Comparison of ENCODE assay signal across 33 cellular contexts in genomic region chr21:24856326-24856725, GRCh38.
DNase-seq lines count a peak whose midpoint lies in the region; ATAC-seq, FAIRE-seq and TF ChIP-seq lines count a peak whose summit lies in the region.
"Had no signal": no experiment of that assay in that cellular context is flagged by ENCODE, and none has a peak within 500 bp of the region (broad histone marks: within the 10 kb centered on the region; RNA-seq: fewer than 3 reads in every experiment).

No MANE protein-coding gene starts in this region.

- ATAC-seq in HepG2, result no peak
- ATAC-seq in right lobe of liver, result no peak
- ATAC-seq in IMR-90 (ENCODE audit: low read depth), result no peak
- no peak for ATAC-seq in K562
- no peak for ATAC-seq in GM19467 (IDR thresholded peaks at IDR 0.05; ENCODE audit: unreplicated experiment)
- ATAC-seq: A549; CD8-positive, alpha-beta T cell had no signal

- H2AFZ ChIP-seq in HepG2 (ENCODE audit: low read length) (no peak overlapping the region), IMR-90 (replicated peaks; ENCODE audit: low read length, poor library complexity) (no peak overlapping the region), K562 (ENCODE audit: low read depth, low read length) (no peak overlapping the region)

- H2AK9ac ChIP-seq in IMR-90 (replicated peaks; ENCODE audit: low read depth, low read length, poor library complexity), result no peak overlapping the region

- no peak overlapping the region for H4K91ac ChIP-seq in IMR-90 (ENCODE audit: insufficient read depth, low read depth, low read length)

- H3K36me3 ChIP-seq in HepG2 (replicated peaks in 1 of 2; ENCODE audit: control insufficient read depth in 1 of 2, insufficient read depth in 2 of 2, low read length in 2 of 2) (no peaks in the 10 kb centered on the region), right lobe of liver (no peaks in the 10 kb centered on the region), IMR-90 (ENCODE audit: control insufficient read depth, insufficient read depth, low read length) (no peaks in the 10 kb centered on the region), K562 (ENCODE audit: control insufficient read depth, insufficient read depth, low read length) (no peaks in the 10 kb centered on the region), breast epithelium (no peaks in the 10 kb centered on the region)
- H3K36me3 ChIP-seq: BE2C; BLaER1; BLaER1 treated with 17β-estradiol and CSF1 and Interleukin-3, amounts not matched to agents 10 nM and 100 nM had no signal

- H3K4me1 ChIP-seq in HepG2 (ENCODE audit: insufficient read depth, low read length) (no peaks in the 10 kb centered on the region), right lobe of liver (no peaks in the 10 kb centered on the region), IMR-90 (ENCODE audit: control insufficient read depth, insufficient read depth, low read length) (no peaks in the 10 kb centered on the region), K562 (replicated peaks in 1 of 2; ENCODE audit: control insufficient read depth in 2 of 2, insufficient read depth in 2 of 2, low read length in 2 of 2) (no peaks in the 10 kb centered on the region), breast epithelium (no peaks in the 10 kb centered on the region)
- H3K4me1 ChIP-seq: A549; BE2C; BLaER1; BLaER1 treated with 17β-estradiol and CSF1 and Interleukin-3, amounts not matched to agents 10 nM and 100 nM; Caco-2 had no signal

- TF ChIP-seq RAD21 in HepG2 (CRISPR knock-in tag; IDR thresholded peaks at IDR 0.05) (no peak), IMR-90 (IDR thresholded peaks at IDR 0.05; ENCODE audit: low read length) (no peak), K562 (CRISPR knock-in tag; conservative IDR thresholded peaks at IDR 0.05 in 1 of 2, IDR thresholded peaks at IDR 0.05 in 1 of 2) (no peak)

- CTCF ChIA-PET in HepG2 (lab: Yijun Ruan, JAX; ENCODE audit: low intra/inter-chr PET ratio, low total read pairs), result no interaction called here
- CTCF ChIA-PET in IMR-90 (lab: Yijun Ruan, JAX), result no interaction called here
- CTCF ChIA-PET in K562 (lab: Yijun Ruan, JAX; ENCODE audit: low intra/inter-chr PET ratio), result no interaction called here

- H3K56ac ChIP-seq in IMR-90 (ENCODE audit: extremely low read depth, insufficient read depth, low read length), result no peak overlapping the region

- POLR2A ChIA-PET in HepG2 (lab: Yijun Ruan, JAX) (no interaction called here), IMR-90 (lab: Charles Lee; ENCODE audit: unreplicated experiment) (no interaction called here), K562 (lab: Yijun Ruan, JAX) (no interaction called here)

- no peak overlapping the region for H2BK20ac ChIP-seq in IMR-90 (ENCODE audit: low read depth, low read length)

- H3K79me2 ChIP-seq in HepG2 (ENCODE audit: insufficient read depth, low read length) (no peaks in the 10 kb centered on the region), K562 (ENCODE audit: control insufficient read depth, insufficient read depth, low read length) (no peaks in the 10 kb centered on the region)

- in situ Hi-C loops in HepG2 (cut with HindIII; ENCODE audit: extremely low pct_ligation_motif_present, low pct_unique_long_range_greater_than_20kb) (no loop called here), IMR-90 (cut with MboI; ENCODE audit: low sequenced_read_pairs) (no loop called here), K562 (cut with MboI) (no loop called here)

- TF ChIP-seq POLR2A in HepG2 (IDR thresholded peaks at IDR 0.05; ENCODE audit: insufficient read depth in 1 of 2, low read depth in 2 of 2, low read length in 2 of 2), result no peak
- no peak for TF ChIP-seq POLR2A in right lobe of liver (IDR thresholded peaks at IDR 0.05)
- TF ChIP-seq POLR2A in IMR-90 (IDR thresholded peaks at IDR 0.05; ENCODE audit: low read depth, low read length), result no peak
- TF ChIP-seq POLR2A in K562 (conservative IDR thresholded peaks at IDR 0.05), result no peak
- no peak for TF ChIP-seq POLR2A in breast epithelium (IDR thresholded peaks at IDR 0.05)

- H4K8ac ChIP-seq in IMR-90 (ENCODE audit: low read depth in 2 of 2, low read length in 2 of 2), result no peak overlapping the region

- H4K20me1 ChIP-seq in HepG2 (ENCODE audit: insufficient read depth, low read length) (no peaks in the 10 kb centered on the region), IMR-90 (ENCODE audit: insufficient read depth, low read length) (no peaks in the 10 kb centered on the region), K562 (replicated peaks; ENCODE audit: control insufficient read depth, insufficient read depth, low read length) (no peaks in the 10 kb centered on the region)
- H4K20me1 ChIP-seq: BLaER1; BLaER1 treated with 17β-estradiol and CSF1 and Interleukin-3, amounts not matched to agents 10 nM and 100 nM had no signal

- H2BK5ac ChIP-seq in IMR-90 (ENCODE audit: low read depth, low read length, poor library complexity, severe bottlenecking), result no peak overlapping the region

- intact Hi-C loops in HepG2 (cut with micrococcal nuclease; ENCODE audit: unreplicated experiment) (no loop called here), right lobe of liver (cut with DNase I) (no loop called here), IMR-90 (cut with micrococcal nuclease) (no loop called here), K562 (cut with micrococcal nuclease) (no loop called here), breast epithelium (cut with DNase I; ENCODE audit: low total_unique reads) (no loop called here)

- FAIRE-seq in HepG2 (lab: Jason Lieb, UNC) (no peak), K562 (lab: Jason Lieb, UNC) (no peak)
- FAIRE-seq: A204.1, A549, D721Med had no signal

- no peak overlapping the region for H3K23ac ChIP-seq in IMR-90 (ENCODE audit: low read depth, low read length)

- no peak overlapping the region for H2AK5ac ChIP-seq in IMR-90 (ENCODE audit: low read depth, low read length)

- dilution Hi-C loops in IMR-90 (cut with HindIII; ENCODE audit: low sequenced_read_pairs, unreplicated experiment), result no loop called here

- WGBS in HepG2 (ENCODE audit: low lambda C conversion rate), result 0% methylated on average over 1 of the region's 1 CpG
- 25% methylated on average over 1 of the region's 1 CpG for WGBS in right lobe of liver (ENCODE audit: insufficient coverage, low coverage, low lambda C conversion rate, missing lambda C conversion rate)
- WGBS in IMR-90 (ENCODE audit: extremely low coverage in 2 of 2, insufficient read length in 1 of 2), 2 experiments, result no CpG with 5 or more reads among the region's 1 CpG
- WGBS in K562 (ENCODE audit: insufficient coverage, low coverage, missing lambda C conversion rate), result 0% methylated on average over 1 of the region's 1 CpG

- TF ChIP-seq CTCF in HepG2 (CRISPR knock-in tag; IDR thresholded peaks at IDR 0.05) (no peak), right lobe of liver (IDR thresholded peaks at IDR 0.05) (no peak), IMR-90 (conservative IDR thresholded peaks at IDR 0.05; ENCODE audit: low read depth, low read length) (no peak), K562 (IDR thresholded peaks at IDR 0.05 in 2 of 3, conservative IDR thresholded peaks at IDR 0.05 in 1 of 3; ENCODE audit: insufficient read depth in 2 of 3, low read depth in 1 of 3, low read length in 3 of 3) (no peak), breast epithelium (IDR thresholded peaks at IDR 0.05) (no peak)

- no peak overlapping the region for H2BK120ac ChIP-seq in IMR-90 (ENCODE audit: low read depth, low read length)

- DNase-seq in HepG2 (ENCODE audit: low spot score) (no peak), right lobe of liver (no peak), IMR-90 (no peak), K562 (ENCODE audit: extremely low read depth in 1 of 4, low spot score in 3 of 4) (no peak), breast epithelium (ENCODE audit: low spot score in 2 of 2) (no peak)
- DNase-seq: 8988T; ACHN; AML-193; BE2C; C1 segment of cervical spinal cord; Caco-2; Calu3; CD4-positive, alpha-beta memory T cell; CD4-positive, alpha-beta T cell; CD4-positive, CD25-positive, alpha-beta regulatory T cell; CD8-positive, alpha-beta memory T cell; CD8-positive, alpha-beta T cell; COR-L47; DMS 273 treated with DMSO at 0.1 percent for 48 hours; DMS153; DMS53; DMS79; DMS79 treated with DMSO at 0.1 percent for 48 hours; DND-41; EL had no signal

- H3K9me1 ChIP-seq in IMR-90 (ENCODE audit: insufficient read depth, low read length), result no peaks in the 10 kb centered on the region
- no peaks in the 10 kb centered on the region for H3K9me1 ChIP-seq in K562 (ENCODE audit: control insufficient read depth, insufficient read depth, low read length)

- no peak overlapping the region for H3K27ac ChIP-seq in HepG2 (ENCODE audit: extremely low read length, insufficient read depth, low read length)
- no peak overlapping the region for H3K27ac ChIP-seq in right lobe of liver
- no peak overlapping the region for H3K27ac ChIP-seq in IMR-90 (ENCODE audit: insufficient read depth, low read length)
- H3K27ac ChIP-seq in K562 (ENCODE audit: extremely low read depth, low read depth, low read length), result no peak overlapping the region
- no peak overlapping the region for H3K27ac ChIP-seq in breast epithelium
- H3K27ac ChIP-seq: 22Rv1; A549; BLaER1; BLaER1 treated with 17β-estradiol and CSF1 and Interleukin-3, amounts not matched to agents 10 nM and 100 nM; C4-2B had no signal

- TF ChIP-seq EP300 in HepG2 (IDR thresholded peaks at IDR 0.05; ENCODE audit: low read depth in 2 of 2, low read length in 2 of 2), result no peak
- no peak for TF ChIP-seq EP300 in HepG2 (CRISPR knock-in tag; IDR thresholded peaks at IDR 0.05; ENCODE audit: borderline replicate concordance)
- TF ChIP-seq EP300 in K562 (IDR thresholded peaks at IDR 0.05; ENCODE audit: low read length), result no peak

- H3K4me3 ChIP-seq in HepG2 (replicated peaks in 1 of 3; ENCODE audit: insufficient read depth in 1 of 3, low read depth in 2 of 3, low read length in 3 of 3) (no peak overlapping the region), right lobe of liver (no peak overlapping the region), IMR-90 (ENCODE audit: insufficient read depth, low read depth, low read length) (no peak overlapping the region), K562 (no peak overlapping the region), breast epithelium (no peak overlapping the region)
- H3K4me3 ChIP-seq: A549; BLaER1; BLaER1 treated with 17β-estradiol and CSF1 and Interleukin-3, amounts not matched to agents 10 nM and 100 nM had no signal

- H3K4me2 ChIP-seq in HepG2 (ENCODE audit: low read depth, low read length) (no peak overlapping the region), IMR-90 (ENCODE audit: low read depth, low read length) (no peak overlapping the region), K562 (ENCODE audit: insufficient read depth, low read length) (no peak overlapping the region)
- H3K4me2 ChIP-seq: A549; BLaER1; BLaER1 treated with 17β-estradiol and CSF1 and Interleukin-3, amounts not matched to agents 10 nM and 100 nM had no signal

- H2BK15ac ChIP-seq in IMR-90 (ENCODE audit: low read depth, low read length), result no peak overlapping the region

- no peak overlapping the region for H3K18ac ChIP-seq in IMR-90 (ENCODE audit: low read depth, low read length)

- no peak overlapping the region for H4K5ac ChIP-seq in IMR-90 (ENCODE audit: low read depth, low read length)

- H3K4ac ChIP-seq in IMR-90 (ENCODE audit: low read depth, low read length), result no peak overlapping the region

- H3K9ac ChIP-seq in HepG2 (ENCODE audit: insufficient read depth, low read depth, low read length) (no peak overlapping the region), IMR-90 (ENCODE audit: low read depth, low read length) (no peak overlapping the region), K562 (ENCODE audit: insufficient read depth in 1 of 2, low read depth in 2 of 2, low read length in 2 of 2) (no peak overlapping the region)
- H3K9ac ChIP-seq: BLaER1; BLaER1 treated with 17β-estradiol and CSF1 and Interleukin-3, amounts not matched to agents 10 nM and 100 nM had no signal

- H3K14ac ChIP-seq in IMR-90 (replicated peaks; ENCODE audit: low read depth, low read length), result no peak overlapping the region

- no TSS peak for BruUV-seq in HepG2 (replicated peaks; lab: Mats Ljungman, UMichigan)
- no TSS peak for BruUV-seq in IMR-90 (replicated peaks; lab: Mats Ljungman, UMichigan)
- BruUV-seq in K562 (replicated peaks; lab: Mats Ljungman, UMichigan), result no TSS peak

- H3K27me3 ChIP-seq in HepG2 (ENCODE audit: control insufficient read depth in 1 of 2, insufficient read depth in 2 of 2, low read length in 2 of 2) (no peaks in the 10 kb centered on the region), right lobe of liver (no peaks in the 10 kb centered on the region), IMR-90 (ENCODE audit: control insufficient read depth, insufficient read depth, low read length) (no peaks in the 10 kb centered on the region), K562 (ENCODE audit: control insufficient read depth in 2 of 2, insufficient read depth in 2 of 2, low read length in 2 of 2) (no peaks in the 10 kb centered on the region), breast epithelium (no peaks in the 10 kb centered on the region)
- H3K27me3 ChIP-seq: BE2C; BLaER1; BLaER1 treated with 17β-estradiol and CSF1 and Interleukin-3, amounts not matched to agents 10 nM and 100 nM had no signal

- no peaks in the 10 kb centered on the region for H3K79me1 ChIP-seq in IMR-90 (ENCODE audit: low read depth in 1 of 2, low read length in 2 of 2)

- H3K9me3 ChIP-seq in HepG2 (ENCODE audit: low read length) (peaks cover 71% of the 10 kb centered on the region), right lobe of liver (no peaks in the 10 kb centered on the region), IMR-90 (ENCODE audit: control insufficient read depth, insufficient read depth, low read length) (no peaks in the 10 kb centered on the region), K562 (replicated peaks; ENCODE audit: control insufficient read depth, insufficient read depth, low read depth, low read length) (peaks cover 1% of the 10 kb centered on the region; the same call in 1 of the 2 replicates), breast epithelium (no peaks in the 10 kb centered on the region)
- H3K9me3 ChIP-seq: A549; BE2C; BLaER1; BLaER1 treated with 17β-estradiol and CSF1 and Interleukin-3, amounts not matched to agents 10 nM and 100 nM; Caco-2 had no signal

Comparison
In these comparisons a context has a peak if more than half of its experiments do, and no peak if none do; other contexts are left out.
1. Of the 241 proteins assayed by ChIP-seq in both HepG2 and K562: peak only in HepG2: CEBPB; only in K562: none; in both: none; in neither: 238; mixed calls (peak in some experiments, not most) for 2.